In the genomic region with DNA sequence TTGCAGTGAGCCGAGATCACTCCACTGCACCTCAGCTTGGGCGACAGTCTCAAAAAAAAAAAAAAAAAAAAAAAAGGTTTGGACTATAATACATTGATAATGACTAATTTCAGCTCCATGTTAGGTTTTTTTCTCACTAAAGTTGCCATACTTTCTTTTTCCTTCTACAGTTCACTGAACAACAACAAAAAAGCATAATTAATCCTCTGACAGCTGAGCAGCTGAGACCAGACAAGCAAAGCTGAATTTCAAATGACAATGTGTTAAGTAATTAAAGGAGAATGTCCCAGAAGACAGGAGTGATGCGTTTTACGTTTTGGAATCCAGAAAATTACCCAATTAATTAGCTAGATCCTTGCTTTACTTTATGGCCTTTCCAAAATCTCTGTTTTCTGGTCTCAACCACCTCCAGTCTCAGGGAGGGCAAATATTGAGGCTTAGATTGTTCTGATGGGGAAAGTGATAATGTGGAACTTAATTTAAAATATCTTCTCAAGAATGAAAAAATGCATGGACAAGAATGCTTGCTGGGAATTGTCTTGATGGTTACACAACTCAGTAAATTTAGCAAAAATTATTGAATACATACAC, we compare ENCODE assay signal across 1 cellular context.
TF ChIP-seq lines count a peak whose summit lies in the region.

No MANE protein-coding gene starts in this region.

TF ChIP-seq in GM12878, 131 proteins besides CTCF, POLR2A, EP300 and RAD21 (continued from another document):
- TF ChIP-seq, protein P1, sequence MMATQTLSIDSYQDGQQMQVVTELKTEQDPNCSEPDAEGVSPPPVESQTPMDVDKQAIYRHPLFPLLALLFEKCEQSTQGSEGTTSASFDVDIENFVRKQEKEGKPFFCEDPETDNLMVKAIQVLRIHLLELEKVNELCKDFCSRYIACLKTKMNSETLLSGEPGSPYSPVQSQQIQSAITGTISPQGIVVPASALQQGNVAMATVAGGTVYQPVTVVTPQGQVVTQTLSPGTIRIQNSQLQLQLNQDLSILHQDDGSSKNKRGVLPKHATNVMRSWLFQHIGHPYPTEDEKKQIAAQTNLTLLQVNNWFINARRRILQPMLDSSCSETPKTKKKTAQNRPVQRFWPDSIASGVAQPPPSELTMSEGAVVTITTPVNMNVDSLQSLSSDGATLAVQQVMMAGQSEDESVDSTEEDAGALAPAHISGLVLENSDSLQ (IDR thresholded peaks at IDR 0.05) = peak; percentile 51; the same call in 1 of the 2 replicates
- TF ChIP-seq MTA2 (IDR thresholded peaks at IDR 0.05; ENCODE audit: low read depth) (peak; percentile 42; the same call in 1 of the 2 replicates), ZNF384 (IDR thresholded peaks at IDR 0.05; ENCODE audit: borderline replicate concordance, low read depth, low read length) (peak; percentile 36; the same call in 1 of the 2 replicates)
- TF ChIP-seq, protein P2, sequence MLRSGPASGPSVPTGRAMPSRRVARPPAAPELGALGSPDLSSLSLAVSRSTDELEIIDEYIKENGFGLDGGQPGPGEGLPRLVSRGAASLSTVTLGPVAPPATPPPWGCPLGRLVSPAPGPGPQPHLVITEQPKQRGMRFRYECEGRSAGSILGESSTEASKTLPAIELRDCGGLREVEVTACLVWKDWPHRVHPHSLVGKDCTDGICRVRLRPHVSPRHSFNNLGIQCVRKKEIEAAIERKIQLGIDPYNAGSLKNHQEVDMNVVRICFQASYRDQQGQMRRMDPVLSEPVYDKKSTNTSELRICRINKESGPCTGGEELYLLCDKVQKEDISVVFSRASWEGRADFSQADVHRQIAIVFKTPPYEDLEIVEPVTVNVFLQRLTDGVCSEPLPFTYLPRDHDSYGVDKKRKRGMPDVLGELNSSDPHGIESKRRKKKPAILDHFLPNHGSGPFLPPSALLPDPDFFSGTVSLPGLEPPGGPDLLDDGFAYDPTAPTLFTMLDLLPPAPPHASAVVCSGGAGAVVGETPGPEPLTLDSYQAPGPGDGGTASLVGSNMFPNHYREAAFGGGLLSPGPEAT (IDR thresholded peaks at IDR 0.05; ENCODE audit: low read depth) = peak; percentile 21; the same call in 1 of the 2 replicates
- TF ChIP-seq, protein P3, sequence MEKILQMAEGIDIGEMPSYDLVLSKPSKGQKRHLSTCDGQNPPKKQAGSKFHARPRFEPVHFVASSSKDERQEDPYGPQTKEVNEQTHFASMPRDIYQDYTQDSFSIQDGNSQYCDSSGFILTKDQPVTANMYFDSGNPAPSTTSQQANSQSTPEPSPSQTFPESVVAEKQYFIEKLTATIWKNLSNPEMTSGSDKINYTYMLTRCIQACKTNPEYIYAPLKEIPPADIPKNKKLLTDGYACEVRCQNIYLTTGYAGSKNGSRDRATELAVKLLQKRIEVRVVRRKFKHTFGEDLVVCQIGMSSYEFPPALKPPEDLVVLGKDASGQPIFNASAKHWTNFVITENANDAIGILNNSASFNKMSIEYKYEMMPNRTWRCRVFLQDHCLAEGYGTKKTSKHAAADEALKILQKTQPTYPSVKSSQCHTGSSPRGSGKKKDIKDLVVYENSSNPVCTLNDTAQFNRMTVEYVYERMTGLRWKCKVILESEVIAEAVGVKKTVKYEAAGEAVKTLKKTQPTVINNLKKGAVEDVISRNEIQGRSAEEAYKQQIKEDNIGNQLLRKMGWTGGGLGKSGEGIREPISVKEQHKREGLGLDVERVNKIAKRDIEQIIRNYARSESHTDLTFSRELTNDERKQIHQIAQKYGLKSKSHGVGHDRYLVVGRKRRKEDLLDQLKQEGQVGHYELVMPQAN (conservative IDR thresholded peaks at IDR 0.05) = no peak
